Comparison of ENCODE assay signal across 1 cellular context in the genomic region with DNA sequence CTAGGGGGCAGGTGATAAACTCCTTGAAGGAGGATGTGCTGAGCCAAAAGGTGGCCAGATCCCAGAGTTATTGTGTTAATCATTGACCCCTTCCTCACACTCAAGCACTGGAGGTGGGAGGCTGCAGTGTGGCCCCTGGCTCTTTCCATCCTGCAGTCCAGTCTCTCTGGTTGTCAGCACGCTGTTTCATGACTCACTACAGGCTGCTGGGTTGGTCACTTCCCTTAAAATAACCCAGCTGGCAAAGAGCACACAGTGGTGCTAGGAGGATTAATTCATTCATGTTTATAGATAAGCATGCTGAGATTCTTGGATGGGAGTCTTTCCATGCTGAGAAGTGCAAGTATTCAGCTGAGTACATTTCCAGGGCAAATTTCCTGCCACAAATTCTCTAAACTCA.
TF ChIP-seq lines count a peak whose summit lies in the region.

No MANE protein-coding gene starts in this region.

TF ChIP-seq in WTC11, 78 proteins besides CTCF, POLR2A, EP300 and RAD21 (continued from another document):
- TF ChIP-seq, protein P1, sequence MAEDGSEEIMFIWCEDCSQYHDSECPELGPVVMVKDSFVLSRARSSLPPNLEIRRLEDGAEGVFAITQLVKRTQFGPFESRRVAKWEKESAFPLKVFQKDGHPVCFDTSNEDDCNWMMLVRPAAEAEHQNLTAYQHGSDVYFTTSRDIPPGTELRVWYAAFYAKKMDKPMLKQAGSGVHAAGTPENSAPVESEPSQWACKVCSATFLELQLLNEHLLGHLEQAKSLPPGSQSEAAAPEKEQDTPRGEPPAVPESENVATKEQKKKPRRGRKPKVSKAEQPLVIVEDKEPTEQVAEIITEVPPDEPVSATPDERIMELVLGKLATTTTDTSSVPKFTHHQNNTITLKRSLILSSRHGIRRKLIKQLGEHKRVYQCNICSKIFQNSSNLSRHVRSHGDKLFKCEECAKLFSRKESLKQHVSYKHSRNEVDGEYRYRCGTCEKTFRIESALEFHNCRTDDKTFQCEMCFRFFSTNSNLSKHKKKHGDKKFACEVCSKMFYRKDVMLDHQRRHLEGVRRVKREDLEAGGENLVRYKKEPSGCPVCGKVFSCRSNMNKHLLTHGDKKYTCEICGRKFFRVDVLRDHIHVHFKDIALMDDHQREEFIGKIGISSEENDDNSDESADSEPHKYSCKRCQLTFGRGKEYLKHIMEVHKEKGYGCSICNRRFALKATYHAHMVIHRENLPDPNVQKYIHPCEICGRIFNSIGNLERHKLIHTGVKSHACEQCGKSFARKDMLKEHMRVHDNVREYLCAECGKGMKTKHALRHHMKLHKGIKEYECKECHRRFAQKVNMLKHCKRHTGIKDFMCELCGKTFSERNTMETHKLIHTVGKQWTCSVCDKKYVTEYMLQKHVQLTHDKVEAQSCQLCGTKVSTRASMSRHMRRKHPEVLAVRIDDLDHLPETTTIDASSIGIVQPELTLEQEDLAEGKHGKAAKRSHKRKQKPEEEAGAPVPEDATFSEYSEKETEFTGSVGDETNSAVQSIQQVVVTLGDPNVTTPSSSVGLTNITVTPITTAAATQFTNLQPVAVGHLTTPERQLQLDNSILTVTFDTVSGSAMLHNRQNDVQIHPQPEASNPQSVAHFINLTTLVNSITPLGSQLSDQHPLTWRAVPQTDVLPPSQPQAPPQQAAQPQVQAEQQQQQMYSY (CRISPR knock-in tag; IDR thresholded peaks at IDR 0.05), result no peak
- TF ChIP-seq ESRRA (CRISPR knock-in tag; IDR thresholded peaks at IDR 0.05; ENCODE audit: borderline replicate concordance) (no peak), SP1 (CRISPR knock-in tag; conservative IDR thresholded peaks at IDR 0.05) (no peak), KAT7 (CRISPR knock-in tag; IDR thresholded peaks at IDR 0.05; ENCODE audit: borderline replicate concordance) (no peak), ZBTB21 (CRISPR knock-in tag; IDR thresholded peaks at IDR 0.05; ENCODE audit: borderline replicate concordance) (no peak), ZNF121 (CRISPR knock-in tag; IDR thresholded peaks at IDR 0.05) (no peak), RORB (CRISPR knock-in tag; IDR thresholded peaks at IDR 0.05) (no peak), NR3C1 (CRISPR knock-in tag; conservative IDR thresholded peaks at IDR 0.05; ENCODE audit: low read depth) (no peak), ATF1 (CRISPR knock-in tag; IDR thresholded peaks at IDR 0.05) (no peak), FOXK1 (CRISPR knock-in tag; IDR thresholded peaks at IDR 0.05) (no peak), NFYB (CRISPR knock-in tag; conservative IDR thresholded peaks at IDR 0.05; ENCODE audit: low read depth) (no peak)
- TF ChIP-seq, protein P2, sequence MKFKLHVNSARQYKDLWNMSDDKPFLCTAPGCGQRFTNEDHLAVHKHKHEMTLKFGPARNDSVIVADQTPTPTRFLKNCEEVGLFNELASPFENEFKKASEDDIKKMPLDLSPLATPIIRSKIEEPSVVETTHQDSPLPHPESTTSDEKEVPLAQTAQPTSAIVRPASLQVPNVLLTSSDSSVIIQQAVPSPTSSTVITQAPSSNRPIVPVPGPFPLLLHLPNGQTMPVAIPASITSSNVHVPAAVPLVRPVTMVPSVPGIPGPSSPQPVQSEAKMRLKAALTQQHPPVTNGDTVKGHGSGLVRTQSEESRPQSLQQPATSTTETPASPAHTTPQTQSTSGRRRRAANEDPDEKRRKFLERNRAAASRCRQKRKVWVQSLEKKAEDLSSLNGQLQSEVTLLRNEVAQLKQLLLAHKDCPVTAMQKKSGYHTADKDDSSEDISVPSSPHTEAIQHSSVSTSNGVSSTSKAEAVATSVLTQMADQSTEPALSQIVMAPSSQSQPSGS (CRISPR knock-in tag; IDR thresholded peaks at IDR 0.05; ENCODE audit: borderline replicate concordance, low read depth), result no peak
- TF ChIP-seq, protein P3, sequence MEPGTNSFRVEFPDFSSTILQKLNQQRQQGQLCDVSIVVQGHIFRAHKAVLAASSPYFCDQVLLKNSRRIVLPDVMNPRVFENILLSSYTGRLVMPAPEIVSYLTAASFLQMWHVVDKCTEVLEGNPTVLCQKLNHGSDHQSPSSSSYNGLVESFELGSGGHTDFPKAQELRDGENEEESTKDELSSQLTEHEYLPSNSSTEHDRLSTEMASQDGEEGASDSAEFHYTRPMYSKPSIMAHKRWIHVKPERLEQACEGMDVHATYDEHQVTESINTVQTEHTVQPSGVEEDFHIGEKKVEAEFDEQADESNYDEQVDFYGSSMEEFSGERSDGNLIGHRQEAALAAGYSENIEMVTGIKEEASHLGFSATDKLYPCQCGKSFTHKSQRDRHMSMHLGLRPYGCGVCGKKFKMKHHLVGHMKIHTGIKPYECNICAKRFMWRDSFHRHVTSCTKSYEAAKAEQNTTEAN (CRISPR knock-in tag; IDR thresholded peaks at IDR 0.05), result no peak
- TF ChIP-seq, protein P4, sequence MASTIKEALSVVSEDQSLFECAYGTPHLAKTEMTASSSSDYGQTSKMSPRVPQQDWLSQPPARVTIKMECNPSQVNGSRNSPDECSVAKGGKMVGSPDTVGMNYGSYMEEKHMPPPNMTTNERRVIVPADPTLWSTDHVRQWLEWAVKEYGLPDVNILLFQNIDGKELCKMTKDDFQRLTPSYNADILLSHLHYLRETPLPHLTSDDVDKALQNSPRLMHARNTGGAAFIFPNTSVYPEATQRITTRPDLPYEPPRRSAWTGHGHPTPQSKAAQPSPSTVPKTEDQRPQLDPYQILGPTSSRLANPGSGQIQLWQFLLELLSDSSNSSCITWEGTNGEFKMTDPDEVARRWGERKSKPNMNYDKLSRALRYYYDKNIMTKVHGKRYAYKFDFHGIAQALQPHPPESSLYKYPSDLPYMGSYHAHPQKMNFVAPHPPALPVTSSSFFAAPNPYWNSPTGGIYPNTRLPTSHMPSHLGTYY (CRISPR knock-in tag; IDR thresholded peaks at IDR 0.05), result no peak
- TF ChIP-seq, protein P5, sequence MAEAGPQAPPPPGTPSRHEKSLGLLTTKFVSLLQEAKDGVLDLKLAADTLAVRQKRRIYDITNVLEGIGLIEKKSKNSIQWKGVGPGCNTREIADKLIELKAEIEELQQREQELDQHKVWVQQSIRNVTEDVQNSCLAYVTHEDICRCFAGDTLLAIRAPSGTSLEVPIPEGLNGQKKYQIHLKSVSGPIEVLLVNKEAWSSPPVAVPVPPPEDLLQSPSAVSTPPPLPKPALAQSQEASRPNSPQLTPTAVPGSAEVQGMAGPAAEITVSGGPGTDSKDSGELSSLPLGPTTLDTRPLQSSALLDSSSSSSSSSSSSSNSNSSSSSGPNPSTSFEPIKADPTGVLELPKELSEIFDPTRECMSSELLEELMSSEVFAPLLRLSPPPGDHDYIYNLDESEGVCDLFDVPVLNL (CRISPR knock-in tag; IDR thresholded peaks at IDR 0.05; ENCODE audit: borderline replicate concordance, low read depth), result no peak
